ENCODE assay signal across 19 cellular contexts in genomic region chr7:45660201-45660900, GRCh38.
A peak's percentile ranks its signal among the peaks of the same experiment; 100 is the strongest.
DNase-seq lines count a peak whose midpoint lies in the region; ATAC-seq and TF ChIP-seq lines count a peak whose summit lies in the region.
"Had no signal": no experiment of that assay in that cellular context is flagged by ENCODE, and none has a peak within 500 bp of the region (broad histone marks: within the 10 kb centered on the region; RNA-seq: fewer than 3 reads in every experiment).

No MANE protein-coding gene starts in this region.

- no peaks in the 10 kb centered on the region for H3K27me3 Mint-ChIP-seq in activated CD4-positive, alpha-beta memory T cell treated with anti-CD3 and anti-CD28 coated beads, Interleukin-2, amount 10 ng/mL, durations not matched to agents 7 days and 5 days
- peaks cover 4% of the 10 kb centered on the region for H3K27me3 Mint-ChIP-seq in activated CD4-positive, alpha-beta memory T cell treated with anti-CD3 and anti-CD28 coated beads for 36 hours
- no peaks in the 10 kb centered on the region for H3K27me3 Mint-ChIP-seq in activated CD8-positive, alpha-beta memory T cell treated with anti-CD3 and anti-CD28 coated beads, Interleukin-2, amount 10 ng/mL, durations not matched to agents 7 days and 5 days

- intact Hi-C loops in activated CD4-positive, alpha-beta memory T cell treated with anti-CD3 and anti-CD28 coated beads for 36 hours (cut with micrococcal nuclease) = no loop called here
- intact Hi-C loops in lower leg skin (cut with DNase I; ENCODE audit: low total_unique reads) = no loop called here
- intact Hi-C loops in stomach (cut with DNase I; ENCODE audit: low total_unique reads) = no loop called here
- intact Hi-C loops in psoas muscle (cut with DNase I) = no loop called here

- 89 to 92% methylated on average over 6 of the region's 6 CpGs for WGBS in lower leg skin, 2 donors
- WGBS in stomach, 5 donors = 77 to 90% (median 88%) methylated on average over 6 of the region's 6 CpGs
- WGBS in psoas muscle, 3 donors = 87 to 91% (median 90%) methylated on average over 6 of the region's 6 CpGs

- H3K27ac ChIP-seq in stomach (no peak overlapping the region), psoas muscle (no peak overlapping the region)

- TF ChIP-seq CTCF in lower leg skin (IDR thresholded peaks at IDR 0.05) (no peak), stomach (IDR thresholded peaks at IDR 0.05) (no peak), psoas muscle (IDR thresholded peaks at IDR 0.05) (no peak)

- no peaks in the 10 kb centered on the region for H3K9me3 ChIP-seq in stomach
- no peaks in the 10 kb centered on the region for H3K9me3 ChIP-seq in psoas muscle

- no peaks in the 10 kb centered on the region for H3K4me1 Mint-ChIP-seq in activated CD4-positive, alpha-beta memory T cell treated with anti-CD3 and anti-CD28 coated beads, Interleukin-2, amount 10 ng/mL, durations not matched to agents 7 days and 5 days
- H3K4me1 Mint-ChIP-seq in activated CD4-positive, alpha-beta memory T cell treated with anti-CD3 and anti-CD28 coated beads for 36 hours (ENCODE audit: low read depth) = no peaks in the 10 kb centered on the region
- no peaks in the 10 kb centered on the region for H3K4me1 Mint-ChIP-seq in activated CD8-positive, alpha-beta memory T cell treated with anti-CD3 and anti-CD28 coated beads, Interleukin-2, amount 10 ng/mL, durations not matched to agents 7 days and 5 days
- H3K4me1 Mint-ChIP-seq: CD14-positive monocyte had no signal

- no peaks in the 10 kb centered on the region for H3K4me1 ChIP-seq in stomach
- H3K4me1 ChIP-seq in psoas muscle = no peaks in the 10 kb centered on the region

- peaks cover 2% of the 10 kb centered on the region for H3K9me3 Mint-ChIP-seq in activated CD4-positive, alpha-beta memory T cell treated with anti-CD3 and anti-CD28 coated beads, Interleukin-2, amount 10 ng/mL, durations not matched to agents 7 days and 5 days
- H3K9me3 Mint-ChIP-seq in activated CD4-positive, alpha-beta memory T cell treated with anti-CD3 and anti-CD28 coated beads for 36 hours = peaks cover 3% of the 10 kb centered on the region
- no peaks in the 10 kb centered on the region for H3K9me3 Mint-ChIP-seq in activated CD8-positive, alpha-beta memory T cell treated with anti-CD3 and anti-CD28 coated beads, Interleukin-2, amount 10 ng/mL, durations not matched to agents 7 days and 5 days (ENCODE audit: low read depth)

- TF ChIP-seq POLR2A in lower leg skin (IDR thresholded peaks at IDR 0.05) (no peak), stomach (IDR thresholded peaks at IDR 0.05) (no peak)

- H3K36me3 ChIP-seq in stomach (no peaks in the 10 kb centered on the region), psoas muscle (ENCODE audit: insufficient read depth in 1 of 2, low read depth in 1 of 2) (no peaks in the 10 kb centered on the region)

- CTCF ChIA-PET in activated CD4-positive, alpha-beta memory T cell treated with anti-CD3 and anti-CD28 coated beads, Interleukin-2, amount 10 ng/mL, durations not matched to agents 7 days and 5 days (lab: Charles Lee) = no interaction called here
- CTCF ChIA-PET in activated CD4-positive, alpha-beta memory T cell treated with anti-CD3 and anti-CD28 coated beads for 36 hours (lab: Charles Lee) = no interaction called here
- CTCF ChIA-PET in activated CD8-positive, alpha-beta memory T cell treated with anti-CD3 and anti-CD28 coated beads, Interleukin-2, amount 10 ng/mL, durations not matched to agents 7 days and 5 days (lab: Charles Lee) = no interaction called here

- ATAC-seq in activated CD8-positive, alpha-beta memory T cell treated with anti-CD3 and anti-CD28 coated beads, Interleukin-2, amount 10 ng/mL, durations not matched to agents 7 days and 5 days = no peak
- no peak for ATAC-seq in psoas muscle
- ATAC-seq: Panc1 had no signal

- H3K27ac Mint-ChIP-seq in activated CD4-positive, alpha-beta memory T cell treated with anti-CD3 and anti-CD28 coated beads, Interleukin-2, amount 10 ng/mL, durations not matched to agents 7 days and 5 days = no peak overlapping the region
- no peak overlapping the region for H3K27ac Mint-ChIP-seq in activated CD4-positive, alpha-beta memory T cell treated with anti-CD3 and anti-CD28 coated beads for 36 hours
- H3K27ac Mint-ChIP-seq in activated CD8-positive, alpha-beta memory T cell treated with anti-CD3 and anti-CD28 coated beads, Interleukin-2, amount 10 ng/mL, durations not matched to agents 7 days and 5 days = no peak overlapping the region

- POLR2A ChIA-PET in activated CD4-positive, alpha-beta memory T cell treated with anti-CD3 and anti-CD28 coated beads, Interleukin-2, amount 10 ng/mL, durations not matched to agents 7 days and 5 days (lab: Charles Lee) = no interaction called here
- POLR2A ChIA-PET in activated CD4-positive, alpha-beta memory T cell treated with anti-CD3 and anti-CD28 coated beads for 36 hours (lab: Charles Lee) = no interaction called here

- H3K4me3 ChIP-seq in lower leg skin (ENCODE audit: low read depth, poor library complexity, severe bottlenecking) = no peak overlapping the region
- no peak overlapping the region for H3K4me3 ChIP-seq in stomach
- no peak overlapping the region for H3K4me3 ChIP-seq in psoas muscle

- H3K4me3 Mint-ChIP-seq in activated CD4-positive, alpha-beta memory T cell treated with anti-CD3 and anti-CD28 coated beads, Interleukin-2, amount 10 ng/mL, durations not matched to agents 7 days and 5 days = no peak overlapping the region
- no peak overlapping the region for H3K4me3 Mint-ChIP-seq in activated CD4-positive, alpha-beta memory T cell treated with anti-CD3 and anti-CD28 coated beads for 36 hours
- no peak overlapping the region for H3K4me3 Mint-ChIP-seq in activated CD8-positive, alpha-beta memory T cell treated with anti-CD3 and anti-CD28 coated beads, Interleukin-2, amount 10 ng/mL, durations not matched to agents 7 days and 5 days
- H3K4me3 Mint-ChIP-seq: CD14-positive monocyte had no signal

- no peaks in the 10 kb centered on the region for H3K36me3 Mint-ChIP-seq in activated CD4-positive, alpha-beta memory T cell treated with anti-CD3 and anti-CD28 coated beads, Interleukin-2, amount 10 ng/mL, durations not matched to agents 7 days and 5 days (ENCODE audit: low read depth)
- no peaks in the 10 kb centered on the region for H3K36me3 Mint-ChIP-seq in activated CD4-positive, alpha-beta memory T cell treated with anti-CD3 and anti-CD28 coated beads for 36 hours
- no peaks in the 10 kb centered on the region for H3K36me3 Mint-ChIP-seq in activated CD8-positive, alpha-beta memory T cell treated with anti-CD3 and anti-CD28 coated beads, Interleukin-2, amount 10 ng/mL, durations not matched to agents 7 days and 5 days
- H3K36me3 Mint-ChIP-seq: CD14-positive monocyte had no signal

- TF ChIP-seq EP300 in stomach (IDR thresholded peaks at IDR 0.05) = no peak

- H3K27me3 ChIP-seq in stomach (no peaks in the 10 kb centered on the region), psoas muscle (ENCODE audit: insufficient read depth in 3 of 3, low read length in 2 of 3) (no peaks in the 10 kb centered on the region)

- DNase-seq in activated CD4-positive, alpha-beta memory T cell treated with anti-CD3 and anti-CD28 coated beads, Interleukin-2, amount 10 ng/mL, durations not matched to agents 7 days and 5 days = peak; percentile 4
- no peak for DNase-seq in activated CD4-positive, alpha-beta memory T cell treated with anti-CD3 and anti-CD28 coated beads for 36 hours
- peak; percentile 34 for DNase-seq in activated CD8-positive, alpha-beta memory T cell treated with anti-CD3 and anti-CD28 coated beads, Interleukin-2, amount 10 ng/mL, durations not matched to agents 7 days and 5 days
- DNase-seq in lower leg skin (ENCODE audit: low spot score in 2 of 2) (peak; percentile 4 to 61), stomach (peak; percentile 2), NCI-H2029 (lab: John Stamatoyannopoulos, UW) (no peak), NCI-H187 (lab: John Stamatoyannopoulos, UW) (no peak), psoas muscle (no peak)
- DNase-seq: 8988T, GDM1, Kasumi-1, MM.1S, NCI-H1092, NCI-H1436 treated with DMSO at 0.1 percent for 48 hours, NCI-H2081 treated with DMSO at 0.1 percent for 48 hours, NCI-H446 treated with DMSO at 0.1 percent for 48 hours, NCI-H69 had no signal

Comparison
In these comparisons a context has a peak if more than half of its experiments do, and no peak if none do; other contexts are left out.
1. DNase-seq: peak in activated CD4-positive, alpha-beta memory T cell treated with anti-CD3 and anti-CD28 coated beads, Interleukin-2, amount 10 ng/mL, durations not matched to agents 7 days and 5 days (single experiment), activated CD8-positive, alpha-beta memory T cell treated with anti-CD3 and anti-CD28 coated beads, Interleukin-2, amount 10 ng/mL, durations not matched to agents 7 days and 5 days (single experiment), lower leg skin (2 of 2) and stomach (single experiment); none in activated CD4-positive, alpha-beta memory T cell treated with anti-CD3 and anti-CD28 coated beads for 36 hours (single experiment), NCI-H2029 (single experiment), NCI-H187 (0 of 2) and psoas muscle (0 of 2).